8 cellular contexts compared by ENCODE assay signal in genomic region chr2:27211943-27212625, GRCh38. TPM values are rescaled to one million over a fixed set of nuclear protein-coding genes. Genes with fewer than 3 reads are reported as not detected.
A peak's percentile ranks its signal among the peaks of the same experiment; 100 is the strongest.
DNase-seq lines count a peak whose midpoint lies in the region; ATAC-seq, FAIRE-seq and TF ChIP-seq lines count a peak whose summit lies in the region.

TSS of gene ATRAID (plus strand) at chr2:27212041. CDS start at chr2:27212369, 328 bp downstream.
TSS of gene SLC5A6 (minus strand) at chr2:27212268. CDS start at chr2:27207650, 4,618 bp downstream.

- H3K27me3 ChIP-seq in pancreas (no peaks in the 10 kb centered on the region), thymus (ENCODE audit: control insufficient read depth, insufficient read depth) (no peaks in the 10 kb centered on the region)

- peaks cover 3% of the 10 kb centered on the region for H3K36me3 Mint-ChIP-seq in activated naive CD8-positive, alpha-beta T cell treated with anti-CD3 and anti-CD28 coated beads, Interleukin-2, amount 10 ng/mL, durations not matched to agents 7 days and 5 days

- H3K27me3 Mint-ChIP-seq in activated naive CD8-positive, alpha-beta T cell treated with anti-CD3 and anti-CD28 coated beads, Interleukin-2, amount 10 ng/mL, durations not matched to agents 7 days and 5 days: no peaks in the 10 kb centered on the region

- H3K27ac Mint-ChIP-seq in activated naive CD8-positive, alpha-beta T cell treated with anti-CD3 and anti-CD28 coated beads, Interleukin-2, amount 10 ng/mL, durations not matched to agents 7 days and 5 days: peak within 1 kb of the TSS; percentile 100

- H3K36me3 ChIP-seq in pancreas (no peaks in the 10 kb centered on the region), thymus (ENCODE audit: control insufficient read depth, insufficient read depth) (peaks cover 14% of the 10 kb centered on the region)

- POLR2A ChIA-PET in activated naive CD8-positive, alpha-beta T cell treated with anti-CD3 and anti-CD28 coated beads, Interleukin-2, amount 10 ng/mL, durations not matched to agents 7 days and 5 days (lab: Charles Lee): interaction anchor here (0.5 to 1.8 kb wide), 13 partner anchors 20 to 234 kb away, joined by 3 to 12 read pairs (median 3); partner anchors contain the start of genes AGBL5 and PREB

- H3K4me1 ChIP-seq in pancreas (peaks cover 7 to 13% (median 11%) of the 10 kb centered on the region in 3 donors), thymus (ENCODE audit: control insufficient read depth, insufficient read depth, low read length) (peaks cover 6% of the 10 kb centered on the region)

- ATAC-seq in HG02763 (IDR thresholded peaks at IDR 0.05; ENCODE audit: unreplicated experiment) (peak; percentile 81), pancreas (peak; percentile 96 to 98 (median 96))
- ATAC-seq in activated naive CD8-positive, alpha-beta T cell treated with anti-CD3 and anti-CD28 coated beads, Interleukin-2, amount 10 ng/mL, durations not matched to agents 7 days and 5 days (ENCODE audit: low read depth): peak; percentile 91

- H3K4me3 ChIP-seq in GM12875 (ENCODE audit: low read depth, low read length): peak within 1 kb of the TSS; percentile 85
- peak within 1 kb of the TSS; percentile 69 to 84 (median 84) for H3K4me3 ChIP-seq in pancreas
- H3K4me3 ChIP-seq in thymus (ENCODE audit: low read length): peak within 1 kb of the TSS; percentile 68

- FAIRE-seq in pancreas (lab: Jason Lieb, UNC): no peak

- no peaks in the 10 kb centered on the region for H3K9me3 ChIP-seq in pancreas
- no peaks in the 10 kb centered on the region for H3K9me3 ChIP-seq in thymus (ENCODE audit: control insufficient read depth)

- H3K4me1 Mint-ChIP-seq in activated naive CD8-positive, alpha-beta T cell treated with anti-CD3 and anti-CD28 coated beads, Interleukin-2, amount 10 ng/mL, durations not matched to agents 7 days and 5 days: peaks cover 29% of the 10 kb centered on the region

- intact Hi-C loops in head of caudate nucleus (cut with DNase I) (loop anchor here (5.0 to 10.0 kb wide), 4 partner anchors 80 to 237 kb away; partner anchors contain the start of genes EIF2B4, MAPRE3, NRBP1 and PREB), pancreas (cut with DNase I) (no loop called here)

- no peaks in the 10 kb centered on the region for H3K9me3 Mint-ChIP-seq in activated naive CD8-positive, alpha-beta T cell treated with anti-CD3 and anti-CD28 coated beads, Interleukin-2, amount 10 ng/mL, durations not matched to agents 7 days and 5 days

- TF ChIP-seq CTCF in GM12875 (IDR thresholded peaks at IDR 0.05; ENCODE audit: borderline replicate concordance, insufficient read depth, low read depth, low read length): no peak
- no peak for TF ChIP-seq CTCF in pancreas (IDR thresholded peaks at IDR 0.05)

- H3K4me3 Mint-ChIP-seq in activated naive CD8-positive, alpha-beta T cell treated with anti-CD3 and anti-CD28 coated beads, Interleukin-2, amount 10 ng/mL, durations not matched to agents 7 days and 5 days: peak within 1 kb of the TSS; percentile 99

- peak; percentile 93 to 99 (median 98) for DNase-seq in NCI-H1417 (lab: John Stamatoyannopoulos, UW)
- peak; percentile 83 to 90 for DNase-seq in SW 1271 (lab: John Stamatoyannopoulos, UW)
- peak; percentile 96 for DNase-seq in activated naive CD8-positive, alpha-beta T cell treated with anti-CD3 and anti-CD28 coated beads, Interleukin-2, amount 10 ng/mL, durations not matched to agents 7 days and 5 days
- DNase-seq in head of caudate nucleus: peak; percentile 65 to 95 (median 91)
- peak; percentile 85 to 95 (median 89) for DNase-seq in pancreas

- H3K27ac ChIP-seq in pancreas: peak within 1 kb of the TSS; percentile 93 to 98 (median 96)
- peak within 1 kb of the TSS; percentile 97 for H3K27ac ChIP-seq in thymus (ENCODE audit: low read depth)

- 0 to 1% methylated on average over 49 to 73 of the region's 73 CpGs for WGBS in pancreas, 2 donors
- under 1% methylated on average over 73 of the region's 73 CpGs for WGBS in thymus

RNA-seq across cellular contexts. Expression of gene ATRAID, which starts in this region (rescaled TPM):
- 10 to 100 TPM; 74.9 to 84.6 TPM for total RNA-seq in activated naive CD8-positive, alpha-beta T cell treated with anti-CD3 and anti-CD28 coated beads, Interleukin-2, amount 10 ng/mL, durations not matched to agents 7 days and 5 days
- total RNA-seq in pancreas: 10 to 100 TPM; 38.9 to 56.8 (median 48.6) TPM
- polyA plus RNA-seq in pancreas (100 to 1,000 TPM in 1 of 2 donors, 10 to 100 TPM in 1; 68.1 to 106 TPM), thymus (125 TPM)

RNA-seq across cellular contexts. Expression of gene SLC5A6, which starts in this region (rescaled TPM):
- total RNA-seq in activated naive CD8-positive, alpha-beta T cell treated with anti-CD3 and anti-CD28 coated beads, Interleukin-2, amount 10 ng/mL, durations not matched to agents 7 days and 5 days: 10 to 100 TPM; 31.6 to 32.2 TPM
- 10 to 100 TPM in 5 of 6 donors, 1 to 10 TPM in 1; 8.3 to 15.3 (median 13.1) TPM for total RNA-seq in pancreas
- 10 to 100 TPM; 14.9 to 15.0 TPM for polyA plus RNA-seq in pancreas
- polyA plus RNA-seq in thymus: 24.3 TPM

Comparison
In these comparisons a context has a peak if more than half of its experiments do, and no peak if none do; other contexts are left out.
1. Peak in every context shown above with its lines: DNase-seq, ATAC-seq, H3K4me3 ChIP-seq and H3K27ac ChIP-seq.